ENCODE assay signal across 1 cellular context in the genomic region with DNA sequence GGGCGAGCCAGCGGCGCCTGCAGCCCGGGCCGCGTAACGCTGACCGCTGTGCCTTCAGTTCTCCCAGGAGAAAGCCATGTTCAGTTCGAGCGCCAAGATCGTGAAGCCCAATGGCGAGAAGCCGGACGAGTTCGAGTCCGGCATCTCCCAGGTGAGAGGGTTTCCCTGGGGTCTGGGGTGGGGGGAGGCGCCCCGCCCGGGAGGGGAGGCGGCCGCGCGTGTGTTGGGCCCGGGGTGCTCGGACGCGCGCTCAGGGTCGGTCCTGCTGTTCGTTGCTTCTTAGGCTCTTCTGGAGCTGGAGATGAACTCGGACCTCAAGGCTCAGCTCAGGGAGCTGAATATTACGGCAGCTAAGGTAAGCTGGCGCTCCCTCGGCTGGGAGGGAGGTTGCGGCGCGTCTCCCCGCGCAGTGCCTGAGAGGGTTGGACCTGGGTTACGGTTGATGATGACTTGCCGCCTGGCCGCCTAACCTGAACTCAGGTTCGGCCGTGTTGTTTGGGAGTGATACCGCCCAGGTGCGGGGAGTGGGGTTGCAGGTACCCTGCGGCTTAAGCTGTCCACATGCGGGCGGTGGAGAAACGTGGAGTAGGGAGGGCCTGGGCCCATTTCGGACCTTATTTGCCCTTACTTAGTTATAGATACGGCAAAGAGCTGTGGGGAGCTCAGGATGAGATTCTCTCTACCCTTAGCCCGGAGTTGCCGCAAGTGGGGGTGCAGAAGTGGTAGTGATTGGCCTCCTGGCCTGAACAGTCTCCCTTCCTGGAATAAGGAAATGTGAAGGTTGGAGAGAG.
TF ChIP-seq lines count a peak whose summit lies in the region.

No MANE protein-coding gene starts in this region.

TF ChIP-seq in HepG2, 621 proteins besides CTCF, POLR2A, EP300 and RAD21 (continued from another document and continues in another):
- TF ChIP-seq ZNF569 (CRISPR knock-in tag; IDR thresholded peaks at IDR 0.05; ENCODE audit: borderline replicate concordance) (no peak), GATAD2A (CRISPR knock-in tag; IDR thresholded peaks at IDR 0.05) (no peak), EZH2 (conservative IDR thresholded peaks at IDR 0.05; ENCODE audit: low read depth, low read length) (no peak), ZNF446 (CRISPR knock-in tag; IDR thresholded peaks at IDR 0.05) (0 out of 2 replicates have a peak, but pooled peaks have one; percentile 15), PHF8 (CRISPR knock-in tag; IDR thresholded peaks at IDR 0.05) (no peak), PCBP1 (IDR thresholded peaks at IDR 0.05; ENCODE audit: borderline replicate concordance, low read depth, low read length) (no peak; the same call in 1 of the 2 replicates), MXI1 (IDR thresholded peaks at IDR 0.05; ENCODE audit: borderline replicate concordance, low read depth, low read length) (peak; percentile 20; the same call in 1 of the 3 replicates), SPEN (CRISPR knock-in tag; IDR thresholded peaks at IDR 0.05; ENCODE audit: low read depth) (no peak), CBX1 (IDR thresholded peaks at IDR 0.05; ENCODE audit: low read depth) (no peak), ZNF468 (CRISPR knock-in tag; IDR thresholded peaks at IDR 0.05) (peak; percentile 4; the same call in 1 of the 2 replicates), CBFB (CRISPR knock-in tag; IDR thresholded peaks at IDR 0.05) (no peak), ZNF564 (CRISPR knock-in tag; IDR thresholded peaks at IDR 0.05) (no peak), RBM22 (optimal IDR thresholded peaks at IDR 0.05; ENCODE audit: low read length) (peak; percentile 94), CAMTA2 (CRISPR knock-in tag; IDR thresholded peaks at IDR 0.05; ENCODE audit: borderline replicate concordance) (no peak), PAX8 (CRISPR knock-in tag; IDR thresholded peaks at IDR 0.05; ENCODE audit: borderline replicate concordance) (no peak; the same call in 1 of the 2 replicates), ZSCAN31 (CRISPR knock-in tag; IDR thresholded peaks at IDR 0.05; ENCODE audit: low read depth) (no peak; the same call in 1 of the 2 replicates), ZBTB3 (CRISPR knock-in tag; IDR thresholded peaks at IDR 0.05; ENCODE audit: borderline replicate concordance, low read depth) (no peak; the same call in 1 of the 2 replicates), CBX2 (IDR thresholded peaks at IDR 0.05; ENCODE audit: low read depth, low read length) (no peak), CBX2 (CRISPR knock-in tag; IDR thresholded peaks at IDR 0.05; ENCODE audit: low read depth) (no peak), IKZF4 (CRISPR knock-in tag; IDR thresholded peaks at IDR 0.05; ENCODE audit: borderline replicate concordance, low read depth, not compliant biosample characterization) (no peak), TP53 (CRISPR knock-in tag; conservative IDR thresholded peaks at IDR 0.05) (no peak), NPAS2 (CRISPR knock-in tag; IDR thresholded peaks at IDR 0.05; ENCODE audit: borderline replicate concordance) (no peak), ZNF383 (CRISPR knock-in tag; IDR thresholded peaks at IDR 0.05; ENCODE audit: borderline replicate concordance) (no peak), HHEX (CRISPR knock-in tag; IDR thresholded peaks at IDR 0.05) (no peak), HOXA9 (CRISPR knock-in tag; IDR thresholded peaks at IDR 0.05; ENCODE audit: borderline replicate concordance) (no peak), MATR3 (CRISPR knock-in tag; IDR thresholded peaks at IDR 0.05) (0 out of 2 replicates have a peak, but pooled peaks have one; percentile 56), JARID2 (CRISPR knock-in tag; IDR thresholded peaks at IDR 0.05; ENCODE audit: insufficient replicate concordance) (no peak), SAP130 (CRISPR knock-in tag; IDR thresholded peaks at IDR 0.05; ENCODE audit: low read depth) (no peak), JDP2 (CRISPR knock-in tag; IDR thresholded peaks at IDR 0.05; ENCODE audit: borderline replicate concordance) (no peak), ZNF713 (CRISPR knock-in tag; IDR thresholded peaks at IDR 0.05) (no peak), ZNF335 (CRISPR knock-in tag; IDR thresholded peaks at IDR 0.05) (no peak), KDM5B (CRISPR knock-in tag; IDR thresholded peaks at IDR 0.05; ENCODE audit: borderline replicate concordance) (no peak), CREB1 (IDR thresholded peaks at IDR 0.05) (no peak), CREB1 (CRISPR knock-in tag; IDR thresholded peaks at IDR 0.05) (no peak), ZNF607 (CRISPR knock-in tag; IDR thresholded peaks at IDR 0.05; ENCODE audit: borderline replicate concordance) (no peak), ZBTB42 (CRISPR knock-in tag; IDR thresholded peaks at IDR 0.05) (no peak), EED (CRISPR knock-in tag; IDR thresholded peaks at IDR 0.05) (no peak), ARNT (IDR thresholded peaks at IDR 0.05) (no peak), FOXK1 (CRISPR knock-in tag; IDR thresholded peaks at IDR 0.05; ENCODE audit: borderline replicate concordance, low read depth) (no peak; the same call in 1 of the 2 replicates), HNRNPK (IDR thresholded peaks at IDR 0.05; ENCODE audit: low read depth, low read length, poor library complexity, severe bottlenecking) (no peak), NFKBIZ (CRISPR knock-in tag; IDR thresholded peaks at IDR 0.05) (no peak), ZNF816 (CRISPR knock-in tag; IDR thresholded peaks at IDR 0.05; ENCODE audit: borderline replicate concordance) (0 out of 2 replicates have a peak, but pooled peaks have one; percentile 5), AKAP8 (CRISPR knock-in tag; IDR thresholded peaks at IDR 0.05) (no peak; the same call in 1 of the 2 replicates), SP2 (CRISPR knock-in tag; IDR thresholded peaks at IDR 0.05) (no peak)
- TF ChIP-seq, protein P1, sequence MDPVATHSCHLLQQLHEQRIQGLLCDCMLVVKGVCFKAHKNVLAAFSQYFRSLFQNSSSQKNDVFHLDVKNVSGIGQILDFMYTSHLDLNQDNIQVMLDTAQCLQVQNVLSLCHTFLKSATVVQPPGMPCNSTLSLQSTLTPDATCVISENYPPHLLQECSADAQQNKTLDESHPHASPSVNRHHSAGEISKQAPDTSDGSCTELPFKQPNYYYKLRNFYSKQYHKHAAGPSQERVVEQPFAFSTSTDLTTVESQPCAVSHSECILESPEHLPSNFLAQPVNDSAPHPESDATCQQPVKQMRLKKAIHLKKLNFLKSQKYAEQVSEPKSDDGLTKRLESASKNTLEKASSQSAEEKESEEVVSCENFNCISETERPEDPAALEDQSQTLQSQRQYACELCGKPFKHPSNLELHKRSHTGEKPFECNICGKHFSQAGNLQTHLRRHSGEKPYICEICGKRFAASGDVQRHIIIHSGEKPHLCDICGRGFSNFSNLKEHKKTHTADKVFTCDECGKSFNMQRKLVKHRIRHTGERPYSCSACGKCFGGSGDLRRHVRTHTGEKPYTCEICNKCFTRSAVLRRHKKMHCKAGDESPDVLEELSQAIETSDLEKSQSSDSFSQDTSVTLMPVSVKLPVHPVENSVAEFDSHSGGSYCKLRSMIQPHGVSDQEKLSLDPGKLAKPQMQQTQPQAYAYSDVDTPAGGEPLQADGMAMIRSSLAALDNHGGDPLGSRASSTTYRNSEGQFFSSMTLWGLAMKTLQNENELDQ (CRISPR knock-in tag; IDR thresholded peaks at IDR 0.05; ENCODE audit: borderline replicate concordance), result no peak
- TF ChIP-seq, protein P2, sequence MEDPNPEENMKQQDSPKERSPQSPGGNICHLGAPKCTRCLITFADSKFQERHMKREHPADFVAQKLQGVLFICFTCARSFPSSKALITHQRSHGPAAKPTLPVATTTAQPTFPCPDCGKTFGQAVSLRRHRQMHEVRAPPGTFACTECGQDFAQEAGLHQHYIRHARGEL (CRISPR knock-in tag; IDR thresholded peaks at IDR 0.05), result no peak
- TF ChIP-seq, protein P3, sequence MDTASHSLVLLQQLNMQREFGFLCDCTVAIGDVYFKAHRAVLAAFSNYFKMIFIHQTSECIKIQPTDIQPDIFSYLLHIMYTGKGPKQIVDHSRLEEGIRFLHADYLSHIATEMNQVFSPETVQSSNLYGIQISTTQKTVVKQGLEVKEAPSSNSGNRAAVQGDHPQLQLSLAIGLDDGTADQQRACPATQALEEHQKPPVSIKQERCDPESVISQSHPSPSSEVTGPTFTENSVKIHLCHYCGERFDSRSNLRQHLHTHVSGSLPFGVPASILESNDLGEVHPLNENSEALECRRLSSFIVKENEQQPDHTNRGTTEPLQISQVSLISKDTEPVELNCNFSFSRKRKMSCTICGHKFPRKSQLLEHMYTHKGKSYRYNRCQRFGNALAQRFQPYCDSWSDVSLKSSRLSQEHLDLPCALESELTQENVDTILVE (CRISPR knock-in tag; IDR thresholded peaks at IDR 0.05), result no peak
- TF ChIP-seq, protein P4, sequence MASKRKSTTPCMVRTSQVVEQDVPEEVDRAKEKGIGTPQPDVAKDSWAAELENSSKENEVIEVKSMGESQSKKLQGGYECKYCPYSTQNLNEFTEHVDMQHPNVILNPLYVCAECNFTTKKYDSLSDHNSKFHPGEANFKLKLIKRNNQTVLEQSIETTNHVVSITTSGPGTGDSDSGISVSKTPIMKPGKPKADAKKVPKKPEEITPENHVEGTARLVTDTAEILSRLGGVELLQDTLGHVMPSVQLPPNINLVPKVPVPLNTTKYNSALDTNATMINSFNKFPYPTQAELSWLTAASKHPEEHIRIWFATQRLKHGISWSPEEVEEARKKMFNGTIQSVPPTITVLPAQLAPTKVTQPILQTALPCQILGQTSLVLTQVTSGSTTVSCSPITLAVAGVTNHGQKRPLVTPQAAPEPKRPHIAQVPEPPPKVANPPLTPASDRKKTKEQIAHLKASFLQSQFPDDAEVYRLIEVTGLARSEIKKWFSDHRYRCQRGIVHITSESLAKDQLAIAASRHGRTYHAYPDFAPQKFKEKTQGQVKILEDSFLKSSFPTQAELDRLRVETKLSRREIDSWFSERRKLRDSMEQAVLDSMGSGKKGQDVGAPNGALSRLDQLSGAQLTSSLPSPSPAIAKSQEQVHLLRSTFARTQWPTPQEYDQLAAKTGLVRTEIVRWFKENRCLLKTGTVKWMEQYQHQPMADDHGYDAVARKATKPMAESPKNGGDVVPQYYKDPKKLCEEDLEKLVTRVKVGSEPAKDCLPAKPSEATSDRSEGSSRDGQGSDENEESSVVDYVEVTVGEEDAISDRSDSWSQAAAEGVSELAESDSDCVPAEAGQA (IDR thresholded peaks at IDR 0.05; ENCODE audit: low read depth), result no peak
- TF ChIP-seq, protein P4 (CRISPR knock-in tag; IDR thresholded peaks at IDR 0.05; ENCODE audit: borderline replicate concordance), result peak; percentile 70; the same call in 1 of the 2 replicates
- TF ChIP-seq, protein P5, sequence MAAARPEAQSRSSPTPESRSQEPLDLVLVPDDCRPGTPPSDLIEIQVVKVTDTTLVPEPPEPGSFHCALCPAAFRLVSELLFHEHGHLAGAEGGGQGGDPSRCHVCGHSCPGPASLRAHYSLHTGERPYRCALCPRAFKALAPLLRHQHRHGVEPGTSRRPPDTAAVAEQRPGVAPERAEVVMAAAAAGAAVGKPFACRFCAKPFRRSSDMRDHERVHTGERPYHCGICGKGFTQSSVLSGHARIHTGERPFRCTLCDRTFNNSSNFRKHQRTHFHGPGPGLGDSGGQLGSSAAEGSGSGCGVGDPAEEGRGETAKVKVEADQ (CRISPR knock-in tag; IDR thresholded peaks at IDR 0.05; ENCODE audit: borderline replicate concordance), result no peak
- TF ChIP-seq, protein P6, sequence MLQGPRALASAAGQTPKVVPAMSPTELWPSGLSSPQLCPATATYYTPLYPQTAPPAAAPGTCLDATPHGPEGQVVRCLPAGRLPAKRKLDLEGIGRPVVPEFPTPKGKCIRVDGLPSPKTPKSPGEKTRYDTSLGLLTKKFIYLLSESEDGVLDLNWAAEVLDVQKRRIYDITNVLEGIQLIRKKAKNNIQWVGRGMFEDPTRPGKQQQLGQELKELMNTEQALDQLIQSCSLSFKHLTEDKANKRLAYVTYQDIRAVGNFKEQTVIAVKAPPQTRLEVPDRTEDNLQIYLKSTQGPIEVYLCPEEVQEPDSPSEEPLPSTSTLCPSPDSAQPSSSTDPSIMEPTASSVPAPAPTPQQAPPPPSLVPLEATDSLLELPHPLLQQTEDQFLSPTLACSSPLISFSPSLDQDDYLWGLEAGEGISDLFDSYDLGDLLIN (CRISPR knock-in tag; IDR thresholded peaks at IDR 0.05; ENCODE audit: borderline replicate concordance), result no peak
- TF ChIP-seq, protein P7, sequence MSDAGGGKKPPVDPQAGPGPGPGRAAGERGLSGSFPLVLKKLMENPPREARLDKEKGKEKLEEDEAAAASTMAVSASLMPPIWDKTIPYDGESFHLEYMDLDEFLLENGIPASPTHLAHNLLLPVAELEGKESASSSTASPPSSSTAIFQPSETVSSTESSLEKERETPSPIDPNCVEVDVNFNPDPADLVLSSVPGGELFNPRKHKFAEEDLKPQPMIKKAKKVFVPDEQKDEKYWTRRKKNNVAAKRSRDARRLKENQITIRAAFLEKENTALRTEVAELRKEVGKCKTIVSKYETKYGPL (CRISPR knock-in tag; IDR thresholded peaks at IDR 0.05), result no peak
- TF ChIP-seq, protein P8, sequence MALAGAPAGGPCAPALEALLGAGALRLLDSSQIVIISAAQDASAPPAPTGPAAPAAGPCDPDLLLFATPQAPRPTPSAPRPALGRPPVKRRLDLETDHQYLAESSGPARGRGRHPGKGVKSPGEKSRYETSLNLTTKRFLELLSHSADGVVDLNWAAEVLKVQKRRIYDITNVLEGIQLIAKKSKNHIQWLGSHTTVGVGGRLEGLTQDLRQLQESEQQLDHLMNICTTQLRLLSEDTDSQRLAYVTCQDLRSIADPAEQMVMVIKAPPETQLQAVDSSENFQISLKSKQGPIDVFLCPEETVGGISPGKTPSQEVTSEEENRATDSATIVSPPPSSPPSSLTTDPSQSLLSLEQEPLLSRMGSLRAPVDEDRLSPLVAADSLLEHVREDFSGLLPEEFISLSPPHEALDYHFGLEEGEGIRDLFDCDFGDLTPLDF (CRISPR knock-in tag; IDR thresholded peaks at IDR 0.05), result no peak
